In genomic region chr19:39136225-39136940, GRCh38 we compare ENCODE assay signal across 21 cellular contexts. TPM values are rescaled to one million over a fixed set of nuclear protein-coding genes. Genes with fewer than 3 reads are reported as not detected.
DNase-seq lines count a peak whose midpoint lies in the region; ATAC-seq and TF ChIP-seq lines count a peak whose summit lies in the region.
"Had no signal": no experiment of that assay in that cellular context is flagged by ENCODE, and none has a peak within 500 bp of the region (broad histone marks: within the 10 kb centered on the region; RNA-seq: fewer than 3 reads in every experiment).

No MANE protein-coding gene starts in this region.

- DNase-seq in left ventricle myocardium inferior (no peak), right atrium auricular region (ENCODE audit: low spot score) (no peak), Karpas-422 (no peak), caudate nucleus (lab: John Stamatoyannopoulos, UW) (no peak), GM10266 (ENCODE audit: extremely low spot score) (no peak), natural killer cell (no peak)
- DNase-seq in central memory CD8-positive, alpha-beta T cell (ENCODE audit: low spot score in 2 of 2), result no peak
- DNase-seq: activated CD4-positive, CD25-positive, alpha-beta regulatory T cell; activated CD8-positive, alpha-beta memory T cell treated with anti-CD3 and anti-CD28 coated beads, Interleukin-2, amount 50 U/mL, for 48 hours; activated naive CD4-positive, alpha-beta T cell treated with anti-CD3 and anti-CD28 coated beads, Interleukin-2, amount 10 ng/mL, durations not matched to agents 7 days and 5 days; DMS 273 treated with DMSO at 0.1 percent for 48 hours; GOT3; naive B cell; NCI-H146; NCI-H524; PC-3; stimulated activated CD4-positive, alpha-beta T cell treated with anti-CD3 and anti-CD28 coated beads, Interleukin-2, amount 100 ng/mL, for 48 hours had no signal

- no peaks in the 10 kb centered on the region for H3K27me3 ChIP-seq in left ventricle myocardium inferior (ENCODE audit: low read depth)
- H3K27me3 ChIP-seq in right atrium auricular region, result no peaks in the 10 kb centered on the region
- H3K27me3 ChIP-seq in mucosa of stomach (ENCODE audit: control insufficient read depth, insufficient read depth, low read length), result no peaks in the 10 kb centered on the region
- H3K27me3 ChIP-seq in Karpas-422 (ENCODE audit: low read length), result no peaks in the 10 kb centered on the region
- H3K27me3 ChIP-seq: cardiac muscle cell had no signal

- no peaks in the 10 kb centered on the region for H3K9me3 Mint-ChIP-seq in central memory CD8-positive, alpha-beta T cell
- H3K9me3 Mint-ChIP-seq in natural killer cell, result no peaks in the 10 kb centered on the region
- H3K9me3 Mint-ChIP-seq: activated naive CD4-positive, alpha-beta T cell treated with anti-CD3 and anti-CD28 coated beads, Interleukin-2, amount 10 ng/mL, durations not matched to agents 7 days and 5 days; naive B cell had no signal

- peaks cover 64% of the 10 kb centered on the region for H3K4me1 ChIP-seq in left ventricle myocardium inferior
- H3K4me1 ChIP-seq in right atrium auricular region, result peaks cover 0 to 60% of the 10 kb centered on the region in 2 donors
- peaks cover 69% of the 10 kb centered on the region for H3K4me1 ChIP-seq in mucosa of stomach (ENCODE audit: control insufficient read depth, insufficient read depth, low read length)
- H3K4me1 ChIP-seq in Karpas-422 (ENCODE audit: low read length), result peaks cover 2% of the 10 kb centered on the region

- no peaks in the 10 kb centered on the region for H3K27me3 Mint-ChIP-seq in central memory CD8-positive, alpha-beta T cell
- no peaks in the 10 kb centered on the region for H3K27me3 Mint-ChIP-seq in natural killer cell (ENCODE audit: low read depth in 2 of 2)
- H3K27me3 Mint-ChIP-seq: activated naive CD4-positive, alpha-beta T cell treated with anti-CD3 and anti-CD28 coated beads, Interleukin-2, amount 10 ng/mL, durations not matched to agents 7 days and 5 days; naive B cell had no signal

- TF ChIP-seq CTCF in left ventricle myocardium inferior (IDR thresholded peaks at IDR 0.05; ENCODE audit: borderline replicate concordance) (no peak), right atrium auricular region (IDR thresholded peaks at IDR 0.05) (no peak), GM10266 (IDR thresholded peaks at IDR 0.05; ENCODE audit: control insufficient read depth, insufficient read depth, low read depth, missing control alignments) (no peak), natural killer cell (IDR thresholded peaks at IDR 0.05) (no peak)

- H3K36me3 Mint-ChIP-seq in central memory CD8-positive, alpha-beta T cell (ENCODE audit: insufficient read depth), result peaks cover 3% of the 10 kb centered on the region
- no peaks in the 10 kb centered on the region for H3K36me3 Mint-ChIP-seq in natural killer cell
- H3K36me3 Mint-ChIP-seq: activated naive CD4-positive, alpha-beta T cell treated with anti-CD3 and anti-CD28 coated beads, Interleukin-2, amount 10 ng/mL, durations not matched to agents 7 days and 5 days; naive B cell had no signal

- H3K9me3 ChIP-seq in left ventricle myocardium inferior (replicated peaks), result no peaks in the 10 kb centered on the region
- H3K9me3 ChIP-seq in right atrium auricular region, result no peaks in the 10 kb centered on the region
- H3K9me3 ChIP-seq in mucosa of stomach (ENCODE audit: control insufficient read depth, low read length), result no peaks in the 10 kb centered on the region
- H3K9me3 ChIP-seq in Karpas-422 (ENCODE audit: low read length), result no peaks in the 10 kb centered on the region

- H3K4me3 ChIP-seq in left ventricle myocardium inferior (no peak overlapping the region), right atrium auricular region (no peak overlapping the region), mucosa of stomach (ENCODE audit: low read length) (no peak overlapping the region), Karpas-422 (ENCODE audit: low read length) (no peak overlapping the region)
- H3K4me3 ChIP-seq: cardiac muscle cell had no signal

- peaks cover 29% of the 10 kb centered on the region; the same call in 1 of the 2 replicates for H4K20me1 ChIP-seq in Karpas-422 (ENCODE audit: insufficient read depth, low read depth, low read length)

- no peak for ATAC-seq in central memory CD8-positive, alpha-beta T cell (replicated peaks; ENCODE audit: extremely low read depth, poor library complexity, severe bottlenecking)
- no peak for ATAC-seq in natural killer cell
- ATAC-seq: PC-3 had no signal

- H3K9ac ChIP-seq in mucosa of stomach (ENCODE audit: low read length) (peak overlapping the region; percentile 18), Karpas-422 (ENCODE audit: low read length) (no peak overlapping the region)
- H3K9ac ChIP-seq: KMS-11 had no signal

- no peak overlapping the region for H3K4me2 ChIP-seq in Karpas-422 (ENCODE audit: low read depth, low read length, poor library complexity, severe bottlenecking)
- H3K4me2 ChIP-seq: KMS-11 had no signal

- no peaks in the 10 kb centered on the region for H3K36me3 ChIP-seq in left ventricle myocardium inferior
- no peaks in the 10 kb centered on the region for H3K36me3 ChIP-seq in right atrium auricular region
- no peaks in the 10 kb centered on the region for H3K36me3 ChIP-seq in mucosa of stomach (ENCODE audit: control insufficient read depth, insufficient read depth, low read length)
- H3K36me3 ChIP-seq in Karpas-422 (ENCODE audit: insufficient read depth, low read length), result no peaks in the 10 kb centered on the region
- H3K36me3 ChIP-seq: cardiac muscle cell had no signal

- H3K27ac ChIP-seq in left ventricle myocardium inferior (replicated peaks) (peak overlapping the region; percentile 12), right atrium auricular region (no peak overlapping the region), Karpas-422 (ENCODE audit: low read length) (no peak overlapping the region), caudate nucleus (ENCODE audit: low read depth, low read length) (no peak overlapping the region)
- H3K27ac ChIP-seq: cardiac muscle cell, KMS-11 had no signal

- intact Hi-C loops in left ventricle myocardium inferior (cut with micrococcal nuclease), result no loop called here
- intact Hi-C loops in natural killer cell (cut with micrococcal nuclease), result no loop called here

- H2AFZ ChIP-seq in Karpas-422 (ENCODE audit: low read length), result no peak overlapping the region

- no peaks in the 10 kb centered on the region for H3K9me2 ChIP-seq in Karpas-422 (replicated peaks; ENCODE audit: insufficient read depth, low read length)

- no peaks in the 10 kb centered on the region for H3K79me2 ChIP-seq in Karpas-422 (ENCODE audit: low read length)

- no peak overlapping the region for H3K4me3 Mint-ChIP-seq in central memory CD8-positive, alpha-beta T cell
- H3K4me3 Mint-ChIP-seq in natural killer cell, result no peak overlapping the region
- H3K4me3 Mint-ChIP-seq: activated naive CD4-positive, alpha-beta T cell treated with anti-CD3 and anti-CD28 coated beads, Interleukin-2, amount 10 ng/mL, durations not matched to agents 7 days and 5 days had no signal

- peak overlapping the region; percentile 46 for H3K27ac Mint-ChIP-seq in central memory CD8-positive, alpha-beta T cell (ENCODE audit: low read depth)
- peak overlapping the region in 1 of 2 donors; percentile 69 for H3K27ac Mint-ChIP-seq in natural killer cell
- H3K27ac Mint-ChIP-seq: activated naive CD4-positive, alpha-beta T cell treated with anti-CD3 and anti-CD28 coated beads, Interleukin-2, amount 10 ng/mL, durations not matched to agents 7 days and 5 days had no signal

- H3K4me1 Mint-ChIP-seq in central memory CD8-positive, alpha-beta T cell, result peaks cover 42% of the 10 kb centered on the region
- peaks cover 25 to 45% of the 10 kb centered on the region in 2 donors for H3K4me1 Mint-ChIP-seq in natural killer cell

RNA-seq across cellular contexts. Expression of gene PAK4, which starts 10.8 kb away (rescaled TPM):
- total RNA-seq in left ventricle myocardium inferior (17.0 TPM), right atrium auricular region (10 to 100 TPM; 11.2 to 13.7 TPM), natural killer cell (10 to 100 TPM in 2 of 3 donors, 1 to 10 TPM in 1; 6.7 to 13.4 (median 11.8) TPM)
- total RNA-seq in Karpas-422 (2014; rRNA removed; shearing (Covaris generic); ENCODE audit: low replicate concordance), result 1.7 and 1.9 TPM in 2 replicates

RNA-seq across cellular contexts. Expression of gene ACP7, which starts 52.2 kb away (rescaled TPM):
- total RNA-seq in left ventricle myocardium inferior (not detected), right atrium auricular region (not detected), natural killer cell (not detected)
- not detected in 2 replicates for total RNA-seq in Karpas-422 (2014; rRNA removed; shearing (Covaris generic); ENCODE audit: low replicate concordance)
- total RNA-seq: cardiac muscle cell, glomerular endothelial cell had no signal
